Comparison of ENCODE assay signal across 6 cellular contexts in genomic region chr5:177498013-177498847, GRCh38. TPM values are rescaled to one million over a fixed set of nuclear protein-coding genes. Genes with fewer than 3 reads are reported as not detected.
DNase-seq lines count a peak whose midpoint lies in the region; ATAC-seq lines count a peak whose summit lies in the region.

No MANE protein-coding gene starts in this region.

- peak overlapping the region; percentile 35 for H3K27ac Mint-ChIP-seq in activated naive CD4-positive, alpha-beta T cell treated with anti-CD3 and anti-CD28 coated beads, Interleukin-2, amount 50 U/mL, for 24 hours

- H3K4me1 Mint-ChIP-seq in activated naive CD4-positive, alpha-beta T cell treated with anti-CD3 and anti-CD28 coated beads, Interleukin-2, amount 50 U/mL, for 24 hours: peaks cover 19% of the 10 kb centered on the region

- H3K36me3 Mint-ChIP-seq in activated naive CD4-positive, alpha-beta T cell treated with anti-CD3 and anti-CD28 coated beads, Interleukin-2, amount 50 U/mL, for 24 hours: no peaks in the 10 kb centered on the region

- DNase-seq in activated naive CD4-positive, alpha-beta T cell treated with Interleukin-2 at 50 U/mL for 16 hours: no peak
- DNase-seq in ecto neural progenitor cell (ENCODE audit: low spot score) (peak; percentile 79), sciatic nerve (ENCODE audit: low spot score) (peak; percentile 82), GM19240 (ENCODE audit: insufficient read length, low spot score) (no peak)

- peak overlapping the region; percentile 85 for H3K4me3 Mint-ChIP-seq in activated naive CD4-positive, alpha-beta T cell treated with anti-CD3 and anti-CD28 coated beads, Interleukin-2, amount 50 U/mL, for 24 hours

- H3K27me3 Mint-ChIP-seq in activated naive CD4-positive, alpha-beta T cell treated with anti-CD3 and anti-CD28 coated beads, Interleukin-2, amount 50 U/mL, for 24 hours: no peaks in the 10 kb centered on the region

- intact Hi-C loops in sciatic nerve (cut with DNase I): no loop called here

- H3K9me3 Mint-ChIP-seq in activated naive CD4-positive, alpha-beta T cell treated with anti-CD3 and anti-CD28 coated beads, Interleukin-2, amount 50 U/mL, for 24 hours: no peaks in the 10 kb centered on the region

- ATAC-seq in sciatic nerve (peak; percentile 25), HG02623 (IDR thresholded peaks at IDR 0.05; ENCODE audit: unreplicated experiment) (no peak)

RNA-seq across cellular contexts. Expression of gene PDLIM7, which starts 0.8 kb away (rescaled TPM):
- total RNA-seq in sciatic nerve: 144 TPM

RNA-seq across cellular contexts. Expression of gene DOK3, which starts 11.4 kb away (rescaled TPM):
- 16.2 TPM for total RNA-seq in sciatic nerve

RNA-seq across cellular contexts. Expression of gene DDX41, which starts 18.5 kb away (rescaled TPM):
- 68.2 TPM for total RNA-seq in sciatic nerve

RNA-seq across cellular contexts. Expression of gene DBN1, which starts 24.8 kb away (rescaled TPM):
- 63.5 TPM for total RNA-seq in sciatic nerve

RNA-seq across cellular contexts. Expression of gene PRR7, which starts 51.6 kb away (rescaled TPM):
- 8.2 TPM for total RNA-seq in sciatic nerve

Comparison
In these comparisons a context has a peak if more than half of its experiments do, and no peak if none do; other contexts are left out.
1. DNase-seq: peak in ecto neural progenitor cell (single experiment) and sciatic nerve (single experiment); none in activated naive CD4-positive, alpha-beta T cell treated with Interleukin-2 at 50 U/mL for 16 hours (single experiment) and GM19240 (single experiment).